34 cellular contexts compared by ENCODE assay signal in genomic region chr18:50619833-50620232, GRCh38. TPM values are rescaled to one million over a fixed set of nuclear protein-coding genes. Genes with fewer than 3 reads are reported as not detected.
DNase-seq lines count a peak whose midpoint lies in the region; ATAC-seq and TF ChIP-seq lines count a peak whose summit lies in the region.
"Had no signal": no experiment of that assay in that cellular context is flagged by ENCODE, and none has a peak within 500 bp of the region (broad histone marks: within the 10 kb centered on the region; RNA-seq: fewer than 3 reads in every experiment).

No MANE protein-coding gene starts in this region.

- H3K36me3 ChIP-seq in lower lobe of right lung (no peaks in the 10 kb centered on the region), suprapubic skin (no peaks in the 10 kb centered on the region)
- H3K36me3 ChIP-seq: BLaER1, breast epithelium, left lung had no signal

- no peaks in the 10 kb centered on the region for H3K9me3 Mint-ChIP-seq in chondrocyte (ENCODE audit: low read depth)
- H3K9me3 Mint-ChIP-seq in stimulated activated naive B cell treated with anti-CD40 and anti-IgM and Interleukin-4, amounts not matched to agents 10 μg/mL and 1 μg/mL and 100 μg/mL, for 72 hours = peaks cover 0 to 4% of the 10 kb centered on the region in 2 donors
- H3K9me3 Mint-ChIP-seq: endodermal cell; T-helper 2 cell treated with Interferon-gamma antibody and Interleukin-4, amounts not matched to agents 5 μg/mL and 100 μg/mL, for 36 hours had no signal

- peaks cover 16% of the 10 kb centered on the region for H3K4me1 Mint-ChIP-seq in chondrocyte (ENCODE audit: low read depth)
- no peaks in the 10 kb centered on the region for H3K4me1 Mint-ChIP-seq in stimulated activated naive B cell treated with anti-CD40 and anti-IgM and Interleukin-4, amounts not matched to agents 10 μg/mL and 1 μg/mL and 100 μg/mL, for 72 hours
- H3K4me1 Mint-ChIP-seq: immature natural killer cell had no signal

- in situ Hi-C loops in G401 (cut with HindIII; ENCODE audit: low sequenced_read_pairs) = no loop called here

- H3K27ac Mint-ChIP-seq in chondrocyte (ENCODE audit: unreplicated experiment) = peak overlapping the region; percentile 71
- no peak overlapping the region for H3K27ac Mint-ChIP-seq in stimulated activated naive B cell treated with anti-CD40 and anti-IgM and Interleukin-4, amounts not matched to agents 10 μg/mL and 1 μg/mL and 100 μg/mL, for 72 hours
- H3K27ac Mint-ChIP-seq: endodermal cell; immature natural killer cell; T-helper 2 cell treated with Interferon-gamma antibody and Interleukin-4, amounts not matched to agents 5 μg/mL and 100 μg/mL, for 36 hours had no signal

- no peaks in the 10 kb centered on the region for H3K27me3 ChIP-seq in lower lobe of right lung (ENCODE audit: low read depth)
- no peaks in the 10 kb centered on the region for H3K27me3 ChIP-seq in suprapubic skin
- H3K27me3 ChIP-seq: BLaER1, breast epithelium, hepatocyte, left lung had no signal

- intact Hi-C loops in lower lobe of right lung (cut with DNase I) (no loop called here), sciatic nerve (cut with DNase I) (no loop called here)

- WGBS in suprapubic skin = 60% methylated on average over 3 of the region's 3 CpGs

- H3K4me3 Mint-ChIP-seq in chondrocyte (ENCODE audit: unreplicated experiment) = no peak overlapping the region
- H3K4me3 Mint-ChIP-seq in stimulated activated naive B cell treated with anti-CD40 and anti-IgM and Interleukin-4, amounts not matched to agents 10 μg/mL and 1 μg/mL and 100 μg/mL, for 72 hours = no peak overlapping the region
- H3K4me3 Mint-ChIP-seq: endodermal cell; immature natural killer cell; neural crest cell; T-helper 2 cell treated with Interferon-gamma antibody and Interleukin-4, amounts not matched to agents 5 μg/mL and 100 μg/mL, for 36 hours had no signal

- no peak for ATAC-seq in lower lobe of right lung
- peak; percentile 55 for ATAC-seq in sciatic nerve
- no peak for ATAC-seq in stimulated activated naive B cell treated with anti-CD40 and anti-IgM and Interleukin-4, amounts not matched to agents 10 μg/mL and 1 μg/mL and 100 μg/mL, for 72 hours (replicated peaks)
- no peak for ATAC-seq in HG02852 (IDR thresholded peaks at IDR 0.05; ENCODE audit: unreplicated experiment)
- ATAC-seq: esophagus mucosa, left lung, mucosa of descending colon, PC-3 had no signal

- TF ChIP-seq EP300 in suprapubic skin (IDR thresholded peaks at IDR 0.05) = no peak

- TF ChIP-seq CTCF in chondrocyte (IDR thresholded peaks at IDR 0.05) (no peak), lower lobe of right lung (IDR thresholded peaks at IDR 0.05) (no peak), suprapubic skin (IDR thresholded peaks at IDR 0.05) (no peak)

- H3K36me3 Mint-ChIP-seq in chondrocyte (ENCODE audit: low read depth) = peaks cover 1% of the 10 kb centered on the region
- no peaks in the 10 kb centered on the region for H3K36me3 Mint-ChIP-seq in stimulated activated naive B cell treated with anti-CD40 and anti-IgM and Interleukin-4, amounts not matched to agents 10 μg/mL and 1 μg/mL and 100 μg/mL, for 72 hours
- H3K36me3 Mint-ChIP-seq: immature natural killer cell had no signal

- peak overlapping the region; percentile 9 for H3K27ac ChIP-seq in lower lobe of right lung
- H3K27ac ChIP-seq in suprapubic skin = no peak overlapping the region
- H3K27ac ChIP-seq: BLaER1, breast epithelium, hepatocyte, left lung had no signal

- no peak for TF ChIP-seq POLR2A in suprapubic skin (IDR thresholded peaks at IDR 0.05)

- no peaks in the 10 kb centered on the region for H3K9me3 ChIP-seq in lower lobe of right lung
- no peaks in the 10 kb centered on the region for H3K9me3 ChIP-seq in suprapubic skin
- H3K9me3 ChIP-seq: BLaER1, breast epithelium, left lung, mucosa of descending colon had no signal

- H3K4me1 ChIP-seq in lower lobe of right lung (peaks cover 8% of the 10 kb centered on the region), suprapubic skin (peaks cover 6% of the 10 kb centered on the region)
- H3K4me1 ChIP-seq: BLaER1, breast epithelium, left lung had no signal

- no peak overlapping the region for H3K4me3 ChIP-seq in lower lobe of right lung
- H3K4me3 ChIP-seq in suprapubic skin = no peak overlapping the region
- H3K4me3 ChIP-seq: BLaER1, breast epithelium, hepatocyte, left lung, mucosa of descending colon had no signal

- H3K27me3 Mint-ChIP-seq in chondrocyte (ENCODE audit: low read depth) = peaks cover 38% of the 10 kb centered on the region
- H3K27me3 Mint-ChIP-seq in stimulated activated naive B cell treated with anti-CD40 and anti-IgM and Interleukin-4, amounts not matched to agents 10 μg/mL and 1 μg/mL and 100 μg/mL, for 72 hours = peaks cover 19 to 34% of the 10 kb centered on the region in 2 donors

- peak; percentile 43 for DNase-seq in G401 (ENCODE audit: low spot score)
- DNase-seq in chondrocyte (ENCODE audit: low spot score) = no peak
- no peak for DNase-seq in lower lobe of right lung
- no peak for DNase-seq in sciatic nerve (ENCODE audit: low spot score)
- no peak for DNase-seq in stimulated activated naive B cell treated with anti-CD40 and anti-IgM and Interleukin-4, amounts not matched to agents 10 μg/mL and 1 μg/mL and 100 μg/mL, for 72 hours
- DNase-seq in suprapubic skin (ENCODE audit: low spot score in 2 of 2) = no peak
- DNase-seq in HUDEP-2 (lab: John Stamatoyannopoulos, UW; ENCODE audit: unreplicated experiment in 76 of 76) = no peak
- DNase-seq: activated CD4-positive, alpha-beta T cell treated with anti-CD3 and anti-CD28 coated beads for 4 hours; activated naive CD4-positive, alpha-beta T cell; activated T-cell treated with anti-CD3 and anti-CD28 coated beads, Interleukin-2, amount 50 U/mL, for 1 hour; COR-L47; DMS53; endodermal cell; GDM1; immature natural killer cell; left lung; mucosa of descending colon; NCI-H1105 treated with DMSO at 0.1 percent for 48 hours; NCI-H2029; NCI-H526; NK-92 treated with Interleukin-12 subunit alpha and Interleukin-12 subunit beta, amount 100 ng/mL, for 24 hours; PC-3; posterior cingulate gyrus; small intestine; stimulated activated CD8-positive, alpha-beta memory T cell treated with anti-CD3 and anti-CD28 coated beads, Interleukin-4, amount 100 ng/mL, for 48 hours had no signal

RNA-seq across cellular contexts. Expression of gene MAPK4, which starts 59.9 kb away (rescaled TPM):
- total RNA-seq in G401 (2014; rRNA removed; shearing (Covaris generic)) = not detected in 2 replicates
- total RNA-seq in chondrocyte (0.28 to 0.30 TPM in 2 of 3 replicates, not detected in the other), lower lobe of right lung (2.9 TPM), sciatic nerve (0.89 TPM), suprapubic skin (1 to 10 TPM; 1.9 to 4.8 (median 2.4) TPM)
- total RNA-seq: activated CD8-positive, alpha-beta memory T cell treated with anti-CD3 and anti-CD28 coated beads for 36 hours; M059J; PC-3 had no signal
